ENCODE assay signal across 8 cellular contexts in the genomic region with DNA sequence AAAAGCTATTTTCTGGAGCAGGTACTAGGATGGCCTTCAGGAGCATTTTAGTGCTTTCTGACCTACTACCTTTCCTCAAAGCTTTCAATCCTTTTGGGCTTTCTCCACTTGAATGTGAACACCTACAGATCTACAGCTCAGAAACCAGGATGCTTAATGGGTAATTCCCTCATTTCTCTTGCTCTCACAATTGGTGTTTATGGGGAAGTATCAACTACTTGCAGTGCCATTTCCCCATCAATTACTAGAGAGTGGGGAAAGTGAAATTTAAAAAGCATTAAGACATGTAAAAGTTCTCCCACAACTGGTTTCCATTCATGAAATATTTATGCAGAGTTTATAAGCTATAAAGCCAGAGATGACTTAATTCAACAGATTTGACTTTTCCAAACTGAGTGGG. TPM values are rescaled to one million over a fixed set of nuclear protein-coding genes. Genes with fewer than 3 reads are reported as not detected.
DNase-seq lines count a peak whose midpoint lies in the region; ATAC-seq and TF ChIP-seq lines count a peak whose summit lies in the region.

No MANE protein-coding gene starts in this region.

- peak overlapping the region; percentile 97 for H3K4me3 Mint-ChIP-seq in activated CD4-positive, alpha-beta T cell treated with anti-CD3 and anti-CD28 coated beads for 36 hours
- H3K4me3 Mint-ChIP-seq in T-helper 17 cell, result peak overlapping the region; percentile 97
- peak overlapping the region; percentile 83 for H3K4me3 Mint-ChIP-seq in stimulated activated effector memory CD8-positive, alpha-beta T cell treated with anti-CD3 and anti-CD28 coated beads, Interleukin-12 subunit alpha, Interleukin-12 subunit beta, amount 100 ng/mL, for 72 hours

- POLR2A ChIA-PET in activated CD4-positive, alpha-beta T cell treated with anti-CD3 and anti-CD28 coated beads for 36 hours (lab: Charles Lee), result interaction anchor here (0.6 to 4.3 kb wide), 4 partner anchors 14 to 409 kb away, joined by 3 to 41 read pairs (median 5); a partner anchor contains a TSS

- H3K9me3 ChIP-seq in T-helper 17 cell (ENCODE audit: control insufficient read depth, low read length, poor library complexity, severe bottlenecking), result no peaks in the 10 kb centered on the region

- H3K27ac Mint-ChIP-seq in activated CD4-positive, alpha-beta T cell treated with anti-CD3 and anti-CD28 coated beads for 36 hours, result peak overlapping the region; percentile 96
- peak overlapping the region; percentile 94 for H3K27ac Mint-ChIP-seq in T-helper 17 cell
- peak overlapping the region; percentile 92 for H3K27ac Mint-ChIP-seq in stimulated activated effector memory CD8-positive, alpha-beta T cell treated with anti-CD3 and anti-CD28 coated beads, Interleukin-12 subunit alpha, Interleukin-12 subunit beta, amount 100 ng/mL, for 72 hours

- CTCF ChIA-PET in activated CD4-positive, alpha-beta T cell treated with anti-CD3 and anti-CD28 coated beads for 36 hours (lab: Charles Lee), result interaction anchor here (0.6 to 5.9 kb wide), 7 partner anchors 10 to 165 kb away, joined by 3 to 76 read pairs (median 5); no protein-coding TSS in a partner anchor

- H3K27me3 ChIP-seq in foreskin keratinocyte, result no peaks in the 10 kb centered on the region

- intact Hi-C loops in activated CD4-positive, alpha-beta T cell treated with anti-CD3 and anti-CD28 coated beads for 36 hours (cut with DNase I, micrococcal nuclease), result loop anchor here (2.0 to 5.0 kb wide), 3 partner anchors 16 to 1525 kb away; a partner anchor contains a TSS

- TF ChIP-seq CTCF in foreskin keratinocyte (conservative IDR thresholded peaks at IDR 0.05), result no peak

- DNase-seq in activated CD4-positive, alpha-beta T cell treated with anti-CD3 and anti-CD28 coated beads for 36 hours, result no peak
- DNase-seq in activated CD4-positive, alpha-beta T cell treated with anti-CD3 and anti-CD28 coated beads, Interleukin-2, amount 50 U/mL, for 4 hours, result no peak
- DNase-seq in T-helper 17 cell (no peak), foreskin keratinocyte (no peak), activated gamma-delta T cell (lab: John Stamatoyannopoulos, UW) (no peak)
- no peak for DNase-seq in stimulated activated effector memory CD8-positive, alpha-beta T cell treated with anti-CD3 and anti-CD28 coated beads, Interleukin-12 subunit alpha, Interleukin-12 subunit beta, amount 100 ng/mL, for 72 hours (ENCODE audit: low spot score in 2 of 2)

- no peaks in the 10 kb centered on the region for H3K9me3 Mint-ChIP-seq in activated CD4-positive, alpha-beta T cell treated with anti-CD3 and anti-CD28 coated beads for 36 hours (ENCODE audit: low read depth)
- no peaks in the 10 kb centered on the region for H3K9me3 Mint-ChIP-seq in stimulated activated effector memory CD8-positive, alpha-beta T cell treated with anti-CD3 and anti-CD28 coated beads, Interleukin-12 subunit alpha, Interleukin-12 subunit beta, amount 100 ng/mL, for 72 hours

- no peaks in the 10 kb centered on the region for H3K27me3 Mint-ChIP-seq in activated CD4-positive, alpha-beta T cell treated with anti-CD3 and anti-CD28 coated beads for 36 hours
- no peaks in the 10 kb centered on the region for H3K27me3 Mint-ChIP-seq in T-helper 17 cell

- peaks cover 18% of the 10 kb centered on the region for H3K4me1 ChIP-seq in foreskin keratinocyte

- H3K27ac ChIP-seq in foreskin keratinocyte, result peak overlapping the region; percentile 90

- peaks cover 43% of the 10 kb centered on the region for H3K36me3 Mint-ChIP-seq in activated CD4-positive, alpha-beta T cell treated with anti-CD3 and anti-CD28 coated beads for 36 hours (ENCODE audit: low read depth)
- peaks cover 4% of the 10 kb centered on the region for H3K36me3 Mint-ChIP-seq in T-helper 17 cell (ENCODE audit: low read depth)
- peaks cover 72% of the 10 kb centered on the region for H3K36me3 Mint-ChIP-seq in stimulated activated effector memory CD8-positive, alpha-beta T cell treated with anti-CD3 and anti-CD28 coated beads, Interleukin-12 subunit alpha, Interleukin-12 subunit beta, amount 100 ng/mL, for 72 hours

- peaks cover 53% of the 10 kb centered on the region for H3K4me1 Mint-ChIP-seq in activated CD4-positive, alpha-beta T cell treated with anti-CD3 and anti-CD28 coated beads for 36 hours
- peaks cover 42% of the 10 kb centered on the region for H3K4me1 Mint-ChIP-seq in T-helper 17 cell
- H3K4me1 Mint-ChIP-seq in stimulated activated effector memory CD8-positive, alpha-beta T cell treated with anti-CD3 and anti-CD28 coated beads, Interleukin-12 subunit alpha, Interleukin-12 subunit beta, amount 100 ng/mL, for 72 hours, result peaks cover 46% of the 10 kb centered on the region

- no peak for ATAC-seq in activated CD4-positive, alpha-beta T cell treated with anti-CD3 and anti-CD28 coated beads for 36 hours
- ATAC-seq in T-helper 17 cell (no peak), foreskin keratinocyte (no peak), GM21717 (IDR thresholded peaks at IDR 0.05; ENCODE audit: unreplicated experiment) (no peak), GM21526 (IDR thresholded peaks at IDR 0.05; ENCODE audit: low FRiP score, unreplicated experiment) (no peak)
- ATAC-seq in stimulated activated effector memory CD8-positive, alpha-beta T cell treated with anti-CD3 and anti-CD28 coated beads, Interleukin-12 subunit alpha, Interleukin-12 subunit beta, amount 100 ng/mL, for 72 hours, result no peak

RNA-seq across cellular contexts. Expression of a gene that starts 2.1 kb away (rescaled TPM):
- 100 to 1,000 TPM in 1 of 2 experiments, 10 to 100 TPM in 1; 99.7 to 104 TPM for total RNA-seq in activated CD4-positive, alpha-beta T cell treated with anti-CD3 and anti-CD28 coated beads for 36 hours
- total RNA-seq in T-helper 17 cell, result 10 to 100 TPM; 75.5 to 77.9 TPM
- 51.8 and 52.9 TPM in 2 replicates for total RNA-seq in foreskin keratinocyte
- polyA plus RNA-seq in foreskin keratinocyte, result 38.3 and 49.4 TPM in 2 replicates
